In genomic region chr4:186910385-186910784, GRCh38 we compare ENCODE assay signal across 29 cellular contexts.
"Had no signal": no experiment of that assay in that cellular context is flagged by ENCODE, and none has a peak within 500 bp of the region (broad histone marks: within the 10 kb centered on the region; RNA-seq: fewer than 3 reads in every experiment).

No MANE protein-coding gene starts in this region.

- ATAC-seq: body of pancreas; effector memory CD8-positive, alpha-beta T cell; heart right ventricle; naive thymus-derived CD8-positive, alpha-beta T cell; upper lobe of right lung had no signal

- H3K4me3 ChIP-seq: adrenal gland, body of pancreas, esophagus squamous epithelium, heart right ventricle, left ventricle myocardium inferior, right atrium auricular region, suprapubic skin, tibial artery, upper lobe of right lung had no signal

- H3K27me3 ChIP-seq: adrenal gland, body of pancreas, esophagus squamous epithelium, heart right ventricle, right atrium auricular region, suprapubic skin, tibial artery, upper lobe of right lung had no signal

- H3K9me3 ChIP-seq: adrenal gland, body of pancreas, esophagus squamous epithelium, left ventricle myocardium inferior, right atrium auricular region, suprapubic skin, tibial artery, upper lobe of right lung had no signal

- DNase-seq: activated CD4-positive, alpha-beta T cell treated with anti-CD3 and anti-CD28 coated beads for 4 hours; activated CD4-positive, alpha-beta T cell treated with anti-CD3 and anti-CD28 coated beads, Interleukin-2, amount 50 U/mL, for 48 hours; activated CD8-positive, alpha-beta memory T cell treated with anti-CD3 and anti-CD28 coated beads, Interleukin-2, amount 50 U/mL, for 4 hours; activated effector memory CD4-positive, alpha-beta T cell treated with anti-CD3 and anti-CD28 coated beads, Interleukin-2, amount 50 U/mL, for 16 hours; activated naive CD4-positive, alpha-beta T cell treated with anti-CD3 and anti-CD28 coated beads for 36 hours; activated naive CD8-positive, alpha-beta T cell treated with anti-CD3 and anti-CD28 coated beads for 36 hours; activated T-cell treated with anti-CD3 and anti-CD28 coated beads, Interleukin-2, amount 50 U/mL, for 1 hour; adrenal gland; aorta; body of pancreas; caudate nucleus; cortex of kidney; effector memory CD8-positive, alpha-beta T cell; esophagus squamous epithelium; foreskin melanocyte; heart right ventricle; left ventricle myocardium inferior; naive thymus-derived CD8-positive, alpha-beta T cell; nucleus accumbens; stimulated activated CD4-positive, alpha-beta T cell treated with anti-CD3 and anti-CD28 coated beads, Interleukin-15, amount 100 ng/mL, for 24 hours; stimulated activated CD4-positive, alpha-beta T cell treated with anti-CD3 and anti-CD28 coated beads, Interleukin-2, amount 100 ng/mL, for 24 hours; stimulated activated naive CD4-positive, alpha-beta T cell; T-helper 9 cell; tibial artery; upper lobe of right lung had no signal

- FAIRE-seq: TTC549 had no signal

- H3K36me3 ChIP-seq: adrenal gland, esophagus squamous epithelium, heart right ventricle, left ventricle myocardium inferior, right atrium auricular region, suprapubic skin, tibial artery, upper lobe of right lung had no signal

- H3K27ac ChIP-seq: adrenal gland, body of pancreas, esophagus squamous epithelium, heart right ventricle, left ventricle myocardium inferior, right atrium auricular region, suprapubic skin, tibial artery, upper lobe of right lung, VCaP had no signal

- H3K4me1 ChIP-seq: adrenal gland, body of pancreas, esophagus squamous epithelium, heart right ventricle, left ventricle myocardium inferior, right atrium auricular region, suprapubic skin, tibial artery, upper lobe of right lung had no signal
